Comparison of ENCODE assay signal across 29 cellular contexts in genomic region chr5:45512521-45512920, GRCh38.
"Had no signal": no experiment of that assay in that cellular context is flagged by ENCODE, and none has a peak within 500 bp of the region (broad histone marks: within the 10 kb centered on the region; RNA-seq: fewer than 3 reads in every experiment).

No MANE protein-coding gene starts in this region.

- H3K36me3 Mint-ChIP-seq: mesothelial cell of epicardium, naive B cell had no signal

- DNase-seq: activated B cell treated with CpG ODN at 0.5 μM for 24 hours; activated CD4-positive, alpha-beta T cell treated with anti-CD3 and anti-CD28 coated beads, Interleukin-2, amount 50 U/mL, for 1 hour; activated CD8-positive, alpha-beta T cell treated with anti-CD3 and anti-CD28 coated beads for 36 hours; activated gamma-delta T cell treated with Interleukin-2 at 50 U/mL for 16 hours; activated naive CD4-positive, alpha-beta T cell treated with anti-CD3 and anti-CD28 coated beads, Interleukin-2, amount 50 U/mL, for 16 hours; activated T-cell treated with anti-CD3 and anti-CD28 coated beads, Interleukin-2, amount 50 U/mL, for 4 hours; amniotic stem cell; central memory CD4-positive, alpha-beta T cell; dermis blood vessel endothelial cell; effector CD4-positive, alpha-beta T cell; esophagus squamous epithelium; gastrocnemius medialis; glutamatergic neuron; left colon; mammary epithelial cell; naive B cell; nephron progenitor cell; right lobe of liver; stimulated activated CD4-positive, alpha-beta T cell treated with anti-CD3 and anti-CD28 coated beads, Interleukin-12 subunit alpha, Interleukin-12 subunit beta, amount 100 ng/mL, for 4 hours; stimulated activated CD4-positive, alpha-beta T cell treated with anti-CD3 and anti-CD28 coated beads, Interleukin-4, amount 100 ng/mL, for 1 hour; stimulated activated naive CD8-positive, alpha-beta T cell treated with anti-CD3 and anti-CD28 coated beads, Interleukin-15, Interleukin-2, amounts not matched to agents 100 U/mL and 50 U/mL, for 24 hours; testis; transverse colon had no signal

- H3K9me3 Mint-ChIP-seq: mesothelial cell of epicardium, nephron progenitor cell had no signal

- H3K4me3 Mint-ChIP-seq: activated B cell treated with CpG ODN at 0.5 μM for 24 hours; activated CD8-positive, alpha-beta T cell treated with anti-CD3 and anti-CD28 coated beads for 36 hours; activated T-cell treated with anti-CD3 and anti-CD28 coated beads, Interleukin-2, amount 50 U/mL, for 4 hours; activated T-helper 17 cell treated with anti-CD3 and anti-CD28 coated beads, Interleukin-2, amount 50 U/mL, for 72 hours; mesothelial cell of epicardium; naive B cell; nephron progenitor cell; T-helper 2 cell treated with Interferon-gamma antibody and Interleukin-4, amounts not matched to agents 5 μg/mL and 100 μg/mL, for 36 hours had no signal

- H3K9me3 ChIP-seq: esophagus squamous epithelium, gastrocnemius medialis, neutrophil, right lobe of liver, testis, transverse colon had no signal

- H3K27me3 ChIP-seq: esophagus squamous epithelium, gastrocnemius medialis, neutrophil, right lobe of liver, testis, transverse colon had no signal

- H3K4me3 ChIP-seq: esophagus squamous epithelium, gastrocnemius medialis, right lobe of liver, testis, transverse colon had no signal

- H3K27me3 Mint-ChIP-seq: activated B cell treated with CpG ODN at 0.5 μM for 24 hours; activated CD8-positive, alpha-beta T cell treated with anti-CD3 and anti-CD28 coated beads for 36 hours; activated T-helper 17 cell treated with anti-CD3 and anti-CD28 coated beads, Interleukin-2, amount 50 U/mL, for 72 hours; naive B cell; progenitor cell of endocrine pancreas had no signal

- H3K4me1 ChIP-seq: esophagus squamous epithelium, gastrocnemius medialis, right lobe of liver, testis, transverse colon had no signal

- H3K27ac ChIP-seq: epithelial cell of prostate, esophagus squamous epithelium, gastrocnemius medialis, neutrophil, right lobe of liver, testis, transverse colon had no signal

- H3K36me3 ChIP-seq: esophagus squamous epithelium, gastrocnemius medialis, neutrophil, right lobe of liver, transverse colon had no signal

- H3K27ac Mint-ChIP-seq: activated B cell treated with CpG ODN at 0.5 μM for 24 hours; activated CD8-positive, alpha-beta T cell treated with anti-CD3 and anti-CD28 coated beads for 36 hours; activated T-helper 17 cell treated with anti-CD3 and anti-CD28 coated beads, Interleukin-2, amount 50 U/mL, for 72 hours; mesothelial cell of epicardium; naive B cell; nephron progenitor cell; progenitor cell of endocrine pancreas; T-helper 2 cell treated with Interferon-gamma antibody and Interleukin-4, amounts not matched to agents 5 μg/mL and 100 μg/mL, for 36 hours had no signal

- H3K4me1 Mint-ChIP-seq: activated B cell treated with CpG ODN at 0.5 μM for 24 hours; activated T-helper 17 cell treated with anti-CD3 and anti-CD28 coated beads, Interleukin-2, amount 50 U/mL, for 72 hours; mesothelial cell of epicardium; naive B cell; nephron progenitor cell had no signal
